Comparison of ENCODE assay signal across 8 cellular contexts in the genomic region with DNA sequence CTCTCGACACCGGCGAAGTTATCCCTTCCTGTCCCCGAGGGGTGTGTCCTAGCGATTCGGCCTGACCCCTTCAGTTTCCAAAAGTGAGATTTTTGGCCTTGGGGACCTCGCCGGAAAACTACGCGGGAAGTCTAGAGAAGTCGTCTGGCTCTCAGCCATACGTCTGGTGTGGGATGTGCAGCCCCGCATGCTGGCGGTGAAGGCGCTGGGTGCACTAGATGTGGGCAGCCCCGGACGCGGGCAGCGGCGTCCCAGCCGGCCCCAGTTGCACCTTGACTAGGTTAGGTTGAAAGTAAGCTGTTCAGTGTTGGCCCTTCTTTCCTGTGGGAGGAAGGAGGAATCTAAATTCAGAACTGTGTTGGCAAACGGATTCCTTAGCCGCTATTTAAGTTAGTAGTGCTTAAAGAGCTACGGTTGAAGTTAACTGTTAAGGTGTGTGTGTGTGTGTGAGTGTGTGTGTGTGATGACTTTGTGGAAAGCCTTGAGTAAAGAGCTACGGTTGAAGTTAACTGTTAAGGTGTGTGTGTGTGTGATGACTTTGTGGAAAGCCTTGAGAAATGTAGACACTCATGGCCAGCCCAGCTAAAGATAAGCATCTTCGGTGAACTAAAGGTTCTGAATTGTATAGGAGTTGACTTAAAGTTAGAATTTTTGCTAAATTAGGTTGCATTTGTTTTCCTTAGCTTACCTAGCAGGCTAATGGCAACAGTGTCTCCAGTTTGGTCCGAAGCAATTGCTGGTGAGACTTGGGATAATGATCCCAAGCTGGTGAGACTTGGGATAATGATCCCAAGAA. TPM values are rescaled to one million over a fixed set of nuclear protein-coding genes. Genes with fewer than 3 reads are reported as not detected.
A peak's percentile ranks its signal among the peaks of the same experiment; 100 is the strongest.
DNase-seq lines count a peak whose midpoint lies in the region; ATAC-seq and TF ChIP-seq lines count a peak whose summit lies in the region.

No MANE protein-coding gene starts in this region.

- peaks cover 3% of the 10 kb centered on the region for H3K4me1 ChIP-seq in ectodermal cell (ENCODE audit: control insufficient read depth, insufficient read depth, low read length)

- WGBS in ectodermal cell, 2 experiments = 5% methylated on average over 27 of the region's 27 CpGs

- H3K4me3 ChIP-seq in AG04449 (ENCODE audit: low read depth, low read length) (peak overlapping the region; percentile 86), ectodermal cell (ENCODE audit: insufficient read depth, low read depth, low read length) (peak overlapping the region; percentile 82)

- H3K36me3 ChIP-seq in ectodermal cell (ENCODE audit: control insufficient read depth, insufficient read depth, low read length) = no peaks in the 10 kb centered on the region

- H3K27ac ChIP-seq in ectodermal cell (ENCODE audit: insufficient read depth, low read depth, low read length, poor library complexity, severe bottlenecking) = no peak overlapping the region

- DNase-seq in AG04449 (ENCODE audit: low read depth, low spot score) (no peak), LoVo (ENCODE audit: low spot score) (peak; percentile 32), lung microvascular endothelial cell (ENCODE audit: low read depth in 2 of 2) (peak; percentile 30 to 51), GM19240 (ENCODE audit: insufficient read length, low spot score) (no peak)
- DNase-seq in activated CD4-positive, alpha-beta T cell treated with anti-CD3 and anti-CD28 coated beads, Interleukin-2, amount 50 U/mL, for 1 hour = peak; percentile 39
- DNase-seq in stimulated activated CD8-positive, alpha-beta memory T cell treated with anti-CD3 and anti-CD28 coated beads, Interleukin-12 subunit alpha, Interleukin-12 subunit beta, amount 100 ng/mL, for 1 hour (ENCODE audit: low read depth) = peak; percentile 8

- no peaks in the 10 kb centered on the region for H3K27me3 ChIP-seq in ectodermal cell (ENCODE audit: control insufficient read depth, insufficient read depth, low read length, poor library complexity, severe bottlenecking)

- TF ChIP-seq CTCF in AG04449 (IDR thresholded peaks at IDR 0.05; ENCODE audit: insufficient read depth, low read length, missing control alignments) = no peak

- no peaks in the 10 kb centered on the region for H3K9me3 ChIP-seq in ectodermal cell (ENCODE audit: control insufficient read depth, low read length)

- CTCF ChIA-PET in AG04449 (lab: Yijun Ruan, JAX) = interaction anchor here (0.8 to 1.1 kb wide), 4 partner anchors 9 to 140 kb away, joined by 3 to 6 read pairs (median 4); no protein-coding TSS in a partner anchor

- ATAC-seq in GM18868 (IDR thresholded peaks at IDR 0.05; ENCODE audit: unreplicated experiment) = peak; percentile 12

- POLR2A ChIA-PET in AG04449 (lab: Yijun Ruan, JAX) = no interaction called here

RNA-seq across cellular contexts. Expression of gene KTN1, which starts 1.2 kb away (rescaled TPM):
- 171 TPM for polyA plus RNA-seq in ectodermal cell (2013, experiment 1 of 4)
- polyA plus RNA-seq in ectodermal cell (2013, experiment 2 of 4) = 163 TPM
- polyA plus RNA-seq in ectodermal cell (2013, experiment 3 of 4) = 133 TPM
- 148 TPM for polyA plus RNA-seq in ectodermal cell (2013, experiment 4 of 4)
- total RNA-seq in lung microvascular endothelial cell = 119 and 172 TPM in 2 replicates

Comparison
In these comparisons a context has a peak if more than half of its experiments do, and no peak if none do; other contexts are left out.
1. DNase-seq: peak in LoVo (single experiment), activated CD4-positive, alpha-beta T cell treated with anti-CD3 and anti-CD28 coated beads, Interleukin-2, amount 50 U/mL, for 1 hour (single experiment), lung microvascular endothelial cell (2 of 2) and stimulated activated CD8-positive, alpha-beta memory T cell treated with anti-CD3 and anti-CD28 coated beads, Interleukin-12 subunit alpha, Interleukin-12 subunit beta, amount 100 ng/mL, for 1 hour (single experiment); none in AG04449 (single experiment) and GM19240 (single experiment).